In genomic region chr19:35490364-35490763, GRCh38 we compare ENCODE assay signal across 31 cellular contexts. TPM values are rescaled to one million over a fixed set of nuclear protein-coding genes. Genes with fewer than 3 reads are reported as not detected.
"Had no signal": no experiment of that assay in that cellular context is flagged by ENCODE, and none has a peak within 500 bp of the region (broad histone marks: within the 10 kb centered on the region; RNA-seq: fewer than 3 reads in every experiment).

KRTDAP (minus strand) TSS chr19:35490464; CDS start chr19:35490442, 22 bp downstream.

- H3K27me3 ChIP-seq: adrenal gland had no signal

- DNase-seq: activated CD4-positive, alpha-beta T cell treated with anti-CD3 and anti-CD28 coated beads for 48 hours; activated CD4-positive, alpha-beta T cell treated with anti-CD3 and anti-CD28 coated beads, Interleukin-2, amount 50 U/mL, for 4 hours; activated CD8-positive, alpha-beta memory T cell treated with anti-CD3 and anti-CD28 coated beads, Interleukin-2, amount 10 ng/mL, durations not matched to agents 7 days and 5 days; activated gamma-delta T cell; activated naive CD4-positive, alpha-beta T cell treated with anti-CD3 and anti-CD28 coated beads for 36 hours; activated naive CD8-positive, alpha-beta T cell treated with anti-CD3 and anti-CD28 coated beads, Interleukin-2, amount 10 ng/mL, durations not matched to agents 7 days and 5 days; activated T-cell treated with anti-CD3 and anti-CD28 coated beads, Interleukin-2, amount 50 U/mL, for 24 hours; adrenal gland; anterior cingulate cortex; MG63; MV-4-11; NCI-H1092 treated with DMSO at 0.1 percent for 48 hours; NCI-H1417 treated with DMSO at 0.1 percent for 48 hours; NCI-H1694; NCI-H2029; NCI-H2107; NCI-H2171 treated with DMSO at 0.1 percent for 48 hours; NCI-H226; NCI-H526 treated with DMSO at 0.1 percent for 48 hours; NK-92 treated with Interleukin-12 subunit alpha and Interleukin-12 subunit beta, amount 100 ng/mL, for 24 hours; OCI-M1; RPMI8226; SW 1271 had no signal

- H3K4me3 ChIP-seq: adrenal gland, MG63, SJSA1 had no signal

- ATAC-seq: activated CD4-positive, CD25-positive, alpha-beta regulatory T cell treated with anti-CD3 and anti-CD28 coated beads, Interleukin-2, amount 50 U/mL, for 24 hours; activated CD8-positive, alpha-beta memory T cell treated with anti-CD3 and anti-CD28 coated beads, Interleukin-2, amount 10 ng/mL, durations not matched to agents 7 days and 5 days; Panc1; Right ventricle myocardium inferior; SK-N-SH treated with all-trans-retinoic acid at 6 μM for 48 hours had no signal

- H3K36me3 ChIP-seq: adrenal gland, MG63, SJSA1 had no signal

- H3K9me3 ChIP-seq: adrenal gland, MG63, SJSA1 had no signal

- H3K4me1 ChIP-seq: SJSA1 had no signal

- H3K27ac ChIP-seq: adrenal gland, SJSA1 had no signal

RNA-seq across cellular contexts. Expression of gene KRTDAP, which starts in this region (rescaled TPM):
- total RNA-seq: activated CD8-positive, alpha-beta memory T cell treated with anti-CD3 and anti-CD28 coated beads, Interleukin-2, amount 10 ng/mL, durations not matched to agents 7 days and 5 days; activated naive CD4-positive, alpha-beta T cell treated with anti-CD3 and anti-CD28 coated beads for 36 hours; activated naive CD8-positive, alpha-beta T cell treated with anti-CD3 and anti-CD28 coated beads, Interleukin-2, amount 10 ng/mL, durations not matched to agents 7 days and 5 days; activated T-helper 1 cell treated with anti-CD3 and anti-CD28 coated beads, Interleukin-12 subunit alpha, Interleukin-12 subunit beta, Interleukin-2, Interleukin-4 antibody, amounts not matched to agents 30 ng/mL and 10 ng/mL and 1 ng/mL, durations not matched to agents 14 hours and 24 hours and 36 hours; adrenal gland; NCI-H460; Right ventricle myocardium inferior; SJSA1; T-helper 1 cell treated with Interleukin-12 subunit alpha and Interleukin-12 subunit beta and Interleukin-4 antibody, amounts not matched to agents 30 ng/mL and 1 ng/mL, for 36 hours had no signal
- polyA plus RNA-seq: adrenal gland had no signal
